22 cellular contexts compared by ENCODE assay signal in genomic region chr13:19070398-19070735, GRCh38.
"Had no signal": no experiment of that assay in that cellular context is flagged by ENCODE, and none has a peak within 500 bp of the region (broad histone marks: within the 10 kb centered on the region; RNA-seq: fewer than 3 reads in every experiment).

No MANE protein-coding gene starts in this region.

- H3K4me3 Mint-ChIP-seq: dendritic cell treated with granulocyte-macrophage colony-stimulating factor and Interleukin-4, amounts not matched to agents 40 ng/mL and 50 ng/mL, for 4 days; effector memory CD8-positive, alpha-beta T cell; endodermal cell; immature natural killer cell; mesothelial cell of epicardium had no signal

- H3K4me1 Mint-ChIP-seq: endodermal cell, immature natural killer cell, mesothelial cell of epicardium had no signal

- H3K27me3 Mint-ChIP-seq: dendritic cell treated with granulocyte-macrophage colony-stimulating factor and Interleukin-4, amounts not matched to agents 40 ng/mL and 50 ng/mL, for 4 days; effector memory CD8-positive, alpha-beta T cell had no signal

- DNase-seq: colonic mucosa; cortex of kidney; effector CD8-positive, alpha-beta T cell; effector memory CD8-positive, alpha-beta T cell; endodermal cell; erythroblast; esophagus squamous epithelium; foreskin fibroblast; foreskin melanocyte; gastrocnemius medialis; glutamatergic neuron; hypothalamus; immature natural killer cell; left cardiac atrium; left lung; left ventricle myocardium superior; lower lobe of right lung; mesenchymal stem cell; mucosa of descending colon had no signal

- H3K27ac Mint-ChIP-seq: dendritic cell treated with granulocyte-macrophage colony-stimulating factor and Interleukin-4, amounts not matched to agents 40 ng/mL and 50 ng/mL, for 4 days; effector memory CD8-positive, alpha-beta T cell; endodermal cell; immature natural killer cell; mesothelial cell of epicardium had no signal

- ATAC-seq: effector memory CD8-positive, alpha-beta T cell; esophagus mucosa; gastrocnemius medialis; left cardiac atrium; left lung; left ventricle myocardium superior; mucosa of descending colon had no signal
